ENCODE assay signal across 11 cellular contexts in genomic region chr13:27599845-27600553, GRCh38. TPM values are rescaled to one million over a fixed set of nuclear protein-coding genes. Genes with fewer than 3 reads are reported as not detected.
DNase-seq lines count a peak whose midpoint lies in the region; ATAC-seq and TF ChIP-seq lines count a peak whose summit lies in the region.
"Had no signal": no experiment of that assay in that cellular context is flagged by ENCODE, and none has a peak within 500 bp of the region (broad histone marks: within the 10 kb centered on the region; RNA-seq: fewer than 3 reads in every experiment).

No MANE protein-coding gene starts in this region.

- no peaks in the 10 kb centered on the region for H3K9me3 Mint-ChIP-seq in activated naive CD8-positive, alpha-beta T cell treated with anti-CD3 and anti-CD28 coated beads, Interleukin-2, amount 50 U/mL, for 24 hours

- no peak overlapping the region for H3K27ac ChIP-seq in left lung
- H3K27ac ChIP-seq: epithelial cell of prostate, parathyroid adenoma had no signal

- peak; percentile 83 for ATAC-seq in left lung
- ATAC-seq in HG02678 (IDR thresholded peaks at IDR 0.05; ENCODE audit: unreplicated experiment): no peak
- no peak for ATAC-seq in HG03354 (IDR thresholded peaks at IDR 0.05; ENCODE audit: poor library complexity, severe bottlenecking, unreplicated experiment)
- ATAC-seq in activated naive CD8-positive, alpha-beta T cell treated with anti-CD3 and anti-CD28 coated beads, Interleukin-2, amount 50 U/mL, for 24 hours: no peak

- H3K4me3 ChIP-seq in MG63 (no peak overlapping the region), cardiac fibroblast (replicated peaks in 1 of 2; ENCODE audit: low read depth in 2 of 2, low read length in 2 of 2) (no peak overlapping the region), left lung (no peak overlapping the region)

- DNase-seq in AG08396 (ENCODE audit: low spot score) (peak; percentile 68), MG63 (peak; percentile 64), cardiac fibroblast (ENCODE audit: low read depth in 2 of 2) (peak; percentile 61 to 82), left lung (no peak)
- no peak for DNase-seq in activated naive CD8-positive, alpha-beta T cell treated with anti-CD3 and anti-CD28 coated beads, Interleukin-2, amount 50 U/mL, for 24 hours
- no peak for DNase-seq in activated effector memory CD4-positive, alpha-beta T cell treated with anti-CD3 and anti-CD28 coated beads, Interleukin-2, amount 50 U/mL, for 16 hours
- DNase-seq: COR-L47 had no signal

- TF ChIP-seq CTCF in cardiac fibroblast (IDR thresholded peaks at IDR 0.05; ENCODE audit: low read depth, low read length): no peak
- TF ChIP-seq CTCF in left lung (IDR thresholded peaks at IDR 0.05): no peak

- H3K27me3 ChIP-seq in MG63 (no peaks in the 10 kb centered on the region), left lung (no peaks in the 10 kb centered on the region)

- no peaks in the 10 kb centered on the region for H3K27me3 Mint-ChIP-seq in activated naive CD8-positive, alpha-beta T cell treated with anti-CD3 and anti-CD28 coated beads, Interleukin-2, amount 50 U/mL, for 24 hours

- H3K36me3 ChIP-seq in MG63 (no peaks in the 10 kb centered on the region), left lung (no peaks in the 10 kb centered on the region)

- H3K4me1 ChIP-seq in left lung: peaks cover 0 to 6% of the 10 kb centered on the region in 2 donors
- H3K4me1 ChIP-seq: parathyroid adenoma had no signal

- H3K36me3 Mint-ChIP-seq in activated naive CD8-positive, alpha-beta T cell treated with anti-CD3 and anti-CD28 coated beads, Interleukin-2, amount 50 U/mL, for 24 hours (ENCODE audit: low read depth): peaks cover 4% of the 10 kb centered on the region

- intact Hi-C loops in left lung (cut with DNase I): no loop called here

- H3K9me3 ChIP-seq in MG63 (no peaks in the 10 kb centered on the region), left lung (no peaks in the 10 kb centered on the region)

- H3K27ac Mint-ChIP-seq in activated naive CD8-positive, alpha-beta T cell treated with anti-CD3 and anti-CD28 coated beads, Interleukin-2, amount 50 U/mL, for 24 hours: no peak overlapping the region

- peaks cover 14% of the 10 kb centered on the region for H3K4me1 Mint-ChIP-seq in activated naive CD8-positive, alpha-beta T cell treated with anti-CD3 and anti-CD28 coated beads, Interleukin-2, amount 50 U/mL, for 24 hours

- H3K4me3 Mint-ChIP-seq in activated naive CD8-positive, alpha-beta T cell treated with anti-CD3 and anti-CD28 coated beads, Interleukin-2, amount 50 U/mL, for 24 hours: no peak overlapping the region

RNA-seq across cellular contexts. Expression of gene LNX2, which starts 20.3 kb away (rescaled TPM):
- total RNA-seq in MG63 (2014; rRNA removed; shearing (Covaris generic); ENCODE audit: low replicate concordance): 4.0 and 7.5 TPM in 2 replicates
- total RNA-seq in left lung: 10 to 100 TPM; 24.8 to 25.9 TPM

RNA-seq across cellular contexts. Expression of gene POLR1D, which starts 21.7 kb away (rescaled TPM):
- 138 and 145 TPM in 2 replicates for total RNA-seq in MG63 (2014; rRNA removed; shearing (Covaris generic); ENCODE audit: low replicate concordance)
- total RNA-seq in left lung: 100 to 1,000 TPM; 100 to 121 TPM

Comparison
In these comparisons a context has a peak if more than half of its experiments do, and no peak if none do; other contexts are left out.
1. DNase-seq: peak in AG08396 (single experiment), MG63 (single experiment) and cardiac fibroblast (2 of 2); none in left lung (0 of 2), activated naive CD8-positive, alpha-beta T cell treated with anti-CD3 and anti-CD28 coated beads, Interleukin-2, amount 50 U/mL, for 24 hours (single experiment) and activated effector memory CD4-positive, alpha-beta T cell treated with anti-CD3 and anti-CD28 coated beads, Interleukin-2, amount 50 U/mL, for 16 hours (single experiment).